In genomic region chr9:89411759-89412158, GRCh38 we compare ENCODE assay signal across 20 cellular contexts.
DNase-seq lines count a peak whose midpoint lies in the region; ATAC-seq and TF ChIP-seq lines count a peak whose summit lies in the region.
"Had no signal": no experiment of that assay in that cellular context is flagged by ENCODE, and none has a peak within 500 bp of the region (broad histone marks: within the 10 kb centered on the region; RNA-seq: fewer than 3 reads in every experiment).

No MANE protein-coding gene starts in this region.

- H3K27ac ChIP-seq in layer of hippocampus (ENCODE audit: low read depth, low read length) (peak overlapping the region; percentile 13), substantia nigra (ENCODE audit: low read depth, low read length, poor library complexity, severe bottlenecking) (peak overlapping the region; percentile 69)
- H3K27ac ChIP-seq: body of pancreas, testis had no signal

- H3K4me3 Mint-ChIP-seq in natural killer cell treated with Interleukin-12 subunit alpha and Interleukin-12 subunit beta and Interleukin-15 and Interleukin-18, amount 100 ng/mL, for 72 hours = peak overlapping the region; percentile 96
- no peak overlapping the region for H3K4me3 Mint-ChIP-seq in natural killer cell
- peak overlapping the region; percentile 41 for H3K4me3 Mint-ChIP-seq in activated T-helper 2 cell treated with anti-CD3 and anti-CD28 coated beads, Interferon-gamma antibody, Interleukin-2, Interleukin-4, amounts not matched to agents 10 μg/mL and 5 μg/mL and 100 μg/mL, durations not matched to agents 14 hours and 24 hours and 36 hours (ENCODE audit: low read depth)

- peaks cover 29% of the 10 kb centered on the region for H3K36me3 Mint-ChIP-seq in natural killer cell treated with Interleukin-12 subunit alpha and Interleukin-12 subunit beta and Interleukin-15 and Interleukin-18, amount 100 ng/mL, for 72 hours
- no peaks in the 10 kb centered on the region for H3K36me3 Mint-ChIP-seq in natural killer cell
- peaks cover 97% of the 10 kb centered on the region for H3K36me3 Mint-ChIP-seq in activated T-helper 2 cell treated with anti-CD3 and anti-CD28 coated beads, Interferon-gamma antibody, Interleukin-2, Interleukin-4, amounts not matched to agents 10 μg/mL and 5 μg/mL and 100 μg/mL, durations not matched to agents 14 hours and 24 hours and 36 hours (ENCODE audit: low read depth)

- no peak for TF ChIP-seq CTCF in natural killer cell (IDR thresholded peaks at IDR 0.05)

- no peaks in the 10 kb centered on the region for H3K27me3 ChIP-seq in layer of hippocampus (ENCODE audit: control insufficient read depth, insufficient read depth, low read length)
- H3K27me3 ChIP-seq: body of pancreas, testis had no signal

- no peak for ATAC-seq in natural killer cell treated with Interleukin-12 subunit alpha and Interleukin-12 subunit beta and Interleukin-15 and Interleukin-18, amount 100 ng/mL, for 72 hours
- no peak for ATAC-seq in natural killer cell
- no peak for ATAC-seq in GM19023 (IDR thresholded peaks at IDR 0.05; ENCODE audit: unreplicated experiment)
- no peak for ATAC-seq in HG03521 (IDR thresholded peaks at IDR 0.05; ENCODE audit: unreplicated experiment)
- ATAC-seq: body of pancreas, esophagus mucosa had no signal

- no peaks in the 10 kb centered on the region for H3K27me3 Mint-ChIP-seq in natural killer cell treated with Interleukin-12 subunit alpha and Interleukin-12 subunit beta and Interleukin-15 and Interleukin-18, amount 100 ng/mL, for 72 hours
- no peaks in the 10 kb centered on the region for H3K27me3 Mint-ChIP-seq in natural killer cell (ENCODE audit: low read depth in 2 of 2)
- H3K27me3 Mint-ChIP-seq in activated T-helper 2 cell treated with anti-CD3 and anti-CD28 coated beads, Interferon-gamma antibody, Interleukin-2, Interleukin-4, amounts not matched to agents 10 μg/mL and 5 μg/mL and 100 μg/mL, durations not matched to agents 14 hours and 24 hours and 36 hours (ENCODE audit: low read depth) = no peaks in the 10 kb centered on the region

- peaks cover 64 to 73% of the 10 kb centered on the region in 2 donors for H3K4me1 Mint-ChIP-seq in natural killer cell treated with Interleukin-12 subunit alpha and Interleukin-12 subunit beta and Interleukin-15 and Interleukin-18, amount 100 ng/mL, for 72 hours (ENCODE audit: low read depth in 2 of 2)
- peaks cover 68 to 71% of the 10 kb centered on the region in 2 donors for H3K4me1 Mint-ChIP-seq in natural killer cell
- peaks cover 82% of the 10 kb centered on the region for H3K4me1 Mint-ChIP-seq in activated T-helper 2 cell treated with anti-CD3 and anti-CD28 coated beads, Interferon-gamma antibody, Interleukin-2, Interleukin-4, amounts not matched to agents 10 μg/mL and 5 μg/mL and 100 μg/mL, durations not matched to agents 14 hours and 24 hours and 36 hours (ENCODE audit: low read depth)

- DNase-seq in natural killer cell treated with Interleukin-12 subunit alpha and Interleukin-12 subunit beta and Interleukin-15 and Interleukin-18, amount 100 ng/mL, for 72 hours (ENCODE audit: low spot score) = no peak
- DNase-seq in natural killer cell (no peak), substantia nigra (lab: John Stamatoyannopoulos, UW) (peak in 3 of 49 donors; percentile 29 to 37 (median 31)), LoVo (ENCODE audit: low spot score) (no peak)
- DNase-seq in activated T-helper 2 cell treated with anti-CD3 and anti-CD28 coated beads, Interferon-gamma antibody, Interleukin-2, Interleukin-4, amounts not matched to agents 10 μg/mL and 5 μg/mL and 100 μg/mL, durations not matched to agents 14 hours and 24 hours and 36 hours (ENCODE audit: low spot score) = no peak
- DNase-seq: activated CD4-positive, alpha-beta T cell treated with anti-CD3 and anti-CD28 coated beads for 4 hours; activated effector memory CD4-positive, alpha-beta T cell treated with Interleukin-2 at 50 U/mL for 16 hours; body of pancreas; dermis blood vessel endothelial cell; HCEC 1CT; NCI-H1436; NCI-H345; Right ventricle myocardium superior; stimulated activated CD4-positive, alpha-beta T cell treated with anti-CD3 and anti-CD28 coated beads, Interleukin-1b, Interleukin-23, amount 100 ng/mL, for 48 hours; T-helper 9 cell; testis had no signal

- H3K9me3 Mint-ChIP-seq in natural killer cell treated with Interleukin-12 subunit alpha and Interleukin-12 subunit beta and Interleukin-15 and Interleukin-18, amount 100 ng/mL, for 72 hours = peaks cover 7% of the 10 kb centered on the region
- peaks cover 0 to 4% of the 10 kb centered on the region in 2 donors for H3K9me3 Mint-ChIP-seq in natural killer cell
- H3K9me3 Mint-ChIP-seq in activated T-helper 2 cell treated with anti-CD3 and anti-CD28 coated beads, Interferon-gamma antibody, Interleukin-2, Interleukin-4, amounts not matched to agents 10 μg/mL and 5 μg/mL and 100 μg/mL, durations not matched to agents 14 hours and 24 hours and 36 hours = peaks cover 4% of the 10 kb centered on the region

- intact Hi-C loops in natural killer cell (cut with micrococcal nuclease) = no loop called here
- intact Hi-C loops in activated T-helper 2 cell treated with anti-CD3 and anti-CD28 coated beads, Interferon-gamma antibody, Interleukin-2, Interleukin-4, amounts not matched to agents 10 μg/mL and 5 μg/mL and 100 μg/mL, durations not matched to agents 14 hours and 24 hours and 36 hours (cut with micrococcal nuclease) = loop anchor here (2.0 kb wide), 2 partner anchors 15 to 55 kb away; no protein-coding TSS in a partner anchor

- peak overlapping the region; percentile 92 to 96 for H3K27ac Mint-ChIP-seq in natural killer cell treated with Interleukin-12 subunit alpha and Interleukin-12 subunit beta and Interleukin-15 and Interleukin-18, amount 100 ng/mL, for 72 hours
- peak overlapping the region in 1 of 2 donors; percentile 91 for H3K27ac Mint-ChIP-seq in natural killer cell
- peak overlapping the region; percentile 95 for H3K27ac Mint-ChIP-seq in activated T-helper 2 cell treated with anti-CD3 and anti-CD28 coated beads, Interferon-gamma antibody, Interleukin-2, Interleukin-4, amounts not matched to agents 10 μg/mL and 5 μg/mL and 100 μg/mL, durations not matched to agents 14 hours and 24 hours and 36 hours
